In genomic region chr1:42214447-42214871, GRCh38 we compare ENCODE assay signal across 1 cellular context.
A peak's percentile ranks its signal among the peaks of the same experiment; 100 is the strongest.
TF ChIP-seq lines count a peak whose summit lies in the region.

No MANE protein-coding gene starts in this region.

TF ChIP-seq in HepG2, 621 proteins besides CTCF, POLR2A, EP300 and RAD21 (continued from another document):
- TF ChIP-seq ZGPAT (CRISPR knock-in tag; IDR thresholded peaks at IDR 0.05): peak; percentile 85
- peak; percentile 18; the same call in 1 of the 2 replicates for TF ChIP-seq FOXK2 (IDR thresholded peaks at IDR 0.05)
- TF ChIP-seq SIN3A (IDR thresholded peaks at IDR 0.05; ENCODE audit: borderline replicate concordance, low read depth, low read length): no peak
- no peak for TF ChIP-seq KLF12 (CRISPR knock-in tag; IDR thresholded peaks at IDR 0.05; ENCODE audit: borderline replicate concordance)
- no peak for TF ChIP-seq DNMT1 (CRISPR knock-in tag; IDR thresholded peaks at IDR 0.05)
- TF ChIP-seq ZNF496 (CRISPR knock-in tag; IDR thresholded peaks at IDR 0.05; ENCODE audit: insufficient replicate concordance): no peak
- TF ChIP-seq TAF1 (CRISPR knock-in tag; IDR thresholded peaks at IDR 0.05): no peak
- no peak for TF ChIP-seq PRPF4 (IDR thresholded peaks at IDR 0.05; ENCODE audit: low read depth, low read length, poor library complexity, severe bottlenecking)
- TF ChIP-seq ZNF839 (CRISPR knock-in tag; IDR thresholded peaks at IDR 0.05; ENCODE audit: borderline replicate concordance): no peak
- no peak for TF ChIP-seq NAIF1 (CRISPR knock-in tag; IDR thresholded peaks at IDR 0.05; ENCODE audit: borderline replicate concordance)
- TF ChIP-seq NR0B2 (CRISPR knock-in tag; IDR thresholded peaks at IDR 0.05): no peak
